In the genomic region with DNA sequence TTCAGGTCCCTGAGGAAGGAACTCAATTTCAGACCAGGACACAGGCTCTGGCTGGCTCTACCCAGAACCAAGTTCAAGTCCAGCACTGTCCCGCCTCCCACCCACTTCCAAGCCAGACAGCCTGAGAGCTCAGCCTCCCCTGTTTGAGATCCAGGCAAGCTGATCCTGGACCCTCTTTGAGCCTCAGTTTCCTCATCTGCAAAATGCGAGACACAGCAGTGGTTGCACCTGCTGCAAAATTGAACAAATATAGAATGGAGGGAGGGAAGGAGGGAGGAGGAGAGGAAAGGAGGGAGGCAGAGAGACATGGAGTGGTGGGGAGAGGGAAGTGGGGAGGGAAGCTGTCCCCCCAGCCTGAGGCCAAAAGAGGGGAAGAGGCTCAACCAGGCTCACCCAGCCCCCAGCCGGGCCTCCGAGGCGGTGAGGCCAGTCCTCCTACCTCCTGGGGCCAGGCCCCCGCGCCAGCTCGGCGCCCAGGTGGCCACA, we compare ENCODE assay signal across 1 cellular context.
TF ChIP-seq lines count a peak whose summit lies in the region.

No MANE protein-coding gene starts in this region.

TF ChIP-seq in H1, 55 proteins besides CTCF, POLR2A, EP300 and RAD21:
- no peak for TF ChIP-seq SP4 (IDR thresholded peaks at IDR 0.05; ENCODE audit: low read length)
- TF ChIP-seq SUZ12 (IDR thresholded peaks at IDR 0.05; ENCODE audit: low read length) = peak; percentile 52; the same call in 1 of the 2 replicates
TF ChIP-seq in H1: peak in this region for 1.
